Comparison of ENCODE assay signal across 25 cellular contexts in the genomic region with DNA sequence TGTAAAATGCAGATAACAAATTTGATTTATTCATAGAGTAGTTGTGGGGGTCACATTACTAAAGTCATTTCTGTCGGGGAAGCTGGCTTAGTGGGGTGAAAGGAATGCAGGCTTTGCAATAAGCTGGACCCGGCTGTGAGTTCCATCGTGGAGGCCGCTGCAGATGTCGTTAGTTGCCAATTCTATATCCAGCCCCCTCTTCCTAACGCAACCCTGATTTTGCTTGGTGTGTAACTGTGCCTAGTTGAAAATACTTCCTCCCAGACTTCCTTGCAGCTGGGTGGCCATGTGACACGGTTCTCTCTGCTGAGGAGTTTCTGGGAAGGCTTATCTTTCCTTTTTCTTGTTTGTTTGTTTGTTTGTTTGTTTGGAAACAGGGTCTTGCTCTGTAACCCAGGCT. TPM values are rescaled to one million over a fixed set of nuclear protein-coding genes. Genes with fewer than 3 reads are reported as not detected.
"Had no signal": no experiment of that assay in that cellular context is flagged by ENCODE, and none has a peak within 500 bp of the region (broad histone marks: within the 10 kb centered on the region; RNA-seq: fewer than 3 reads in every experiment).

No MANE protein-coding gene starts in this region.

- H3K9ac ChIP-seq: parathyroid adenoma had no signal

- H3K36me3 ChIP-seq: adrenal gland, tibial artery, WERI-Rb-1 had no signal

- H3K4me1 ChIP-seq: adrenal gland had no signal

- H3K27ac Mint-ChIP-seq: activated T-cell treated with anti-CD3 and anti-CD28 coated beads, Interleukin-2, amount 50 U/mL, for 72 hours; effector memory CD8-positive, alpha-beta T cell; naive thymus-derived CD4-positive, alpha-beta T cell had no signal

- DNase-seq: activated CD4-positive, alpha-beta T cell treated with anti-CD3 and anti-CD28 coated beads for 1 hour; activated CD8-positive, alpha-beta memory T cell treated with anti-CD3 and anti-CD28 coated beads, Interleukin-2, amount 50 U/mL, for 48 hours; activated gamma-delta T cell; activated T-cell treated with anti-CD3 and anti-CD28 coated beads, Interleukin-2, amount 50 U/mL, for 72 hours; dermis blood vessel endothelial cell; effector memory CD8-positive, alpha-beta T cell; hypothalamus; mesendoderm; naive thymus-derived CD4-positive, alpha-beta T cell; stimulated activated CD4-positive, alpha-beta T cell treated with anti-CD3 and anti-CD28 coated beads, Interleukin-2, amount 100 ng/mL, for 24 hours; stimulated activated naive CD8-positive, alpha-beta T cell treated with anti-CD3 and anti-CD28 coated beads, Interleukin-15, Interleukin-2, amounts not matched to agents 100 U/mL and 50 U/mL, for 24 hours; SW 1271; tibial artery; WERI-Rb-1 had no signal

- H3K9me3 Mint-ChIP-seq: effector memory CD8-positive, alpha-beta T cell had no signal

- H3K4me3 Mint-ChIP-seq: activated T-cell treated with anti-CD3 and anti-CD28 coated beads, Interleukin-2, amount 50 U/mL, for 72 hours; effector memory CD8-positive, alpha-beta T cell; naive thymus-derived CD4-positive, alpha-beta T cell had no signal

- H3K4me3 ChIP-seq: adrenal gland, tibial artery had no signal

- ATAC-seq: activated naive CD4-positive, alpha-beta T cell treated with anti-CD3 and anti-CD28 coated beads, Interleukin-2, amount 50 U/mL, for 72 hours; activated T-cell treated with anti-CD3 and anti-CD28 coated beads, Interleukin-2, amount 50 U/mL, for 72 hours; effector memory CD8-positive, alpha-beta T cell; naive thymus-derived CD4-positive, alpha-beta T cell; stimulated activated naive CD8-positive, alpha-beta T cell treated with anti-CD3 and anti-CD28 coated beads, Interleukin-15, Interleukin-2, amounts not matched to agents 100 U/mL and 50 U/mL, for 24 hours had no signal

- H3K27ac ChIP-seq: parathyroid adenoma, tibial artery, WERI-Rb-1 had no signal

RNA-seq across cellular contexts. Expression of a gene that starts 4.5 kb away (rescaled TPM):
- total RNA-seq: astrocyte, bronchial epithelial cell, dermis blood vessel endothelial cell, frontal cortex had no signal
- polyA plus RNA-seq: keratinocyte; naive thymus-derived CD4-positive, alpha-beta T cell had no signal

RNA-seq across cellular contexts. Expression of a gene that starts 36.3 kb away (rescaled TPM):
- total RNA-seq: activated naive CD4-positive, alpha-beta T cell treated with anti-CD3 and anti-CD28 coated beads, Interleukin-2, amount 50 U/mL, for 72 hours; activated T-cell treated with anti-CD3 and anti-CD28 coated beads, Interleukin-2, amount 50 U/mL, for 72 hours; adrenal gland; astrocyte; bronchial epithelial cell; cerebellum; dermis blood vessel endothelial cell; frontal cortex; liver; mucosa of gallbladder; urinary bladder had no signal
- polyA plus RNA-seq: adrenal gland; keratinocyte; liver; naive thymus-derived CD4-positive, alpha-beta T cell; urinary bladder had no signal

RNA-seq across cellular contexts. Expression of a gene that starts 50.0 kb away (rescaled TPM):
- total RNA-seq: activated naive CD4-positive, alpha-beta T cell treated with anti-CD3 and anti-CD28 coated beads, Interleukin-2, amount 50 U/mL, for 72 hours; adrenal gland; astrocyte; bronchial epithelial cell; cerebellum; dermis blood vessel endothelial cell; liver; mucosa of gallbladder; urinary bladder had no signal
- polyA plus RNA-seq: adrenal gland; keratinocyte; naive thymus-derived CD4-positive, alpha-beta T cell had no signal
